29 cellular contexts compared by ENCODE assay signal in genomic region chr12:104421343-104421742, GRCh38. TPM values are rescaled to one million over a fixed set of nuclear protein-coding genes. Genes with fewer than 3 reads are reported as not detected.
DNase-seq lines count a peak whose midpoint lies in the region; ATAC-seq, FAIRE-seq and TF ChIP-seq lines count a peak whose summit lies in the region.
"Had no signal": no experiment of that assay in that cellular context is flagged by ENCODE, and none has a peak within 500 bp of the region (broad histone marks: within the 10 kb centered on the region; RNA-seq: fewer than 3 reads in every experiment).

No MANE protein-coding gene starts in this region.

- no peak for TF ChIP-seq EP300 in sigmoid colon (IDR thresholded peaks at IDR 0.05)
- TF ChIP-seq EP300 in upper lobe of left lung (IDR thresholded peaks at IDR 0.05), result no peak

- ATAC-seq in PC-3, result no peak
- no peak for ATAC-seq in upper lobe of left lung (ENCODE audit: low FRiP score in 2 of 2)
- ATAC-seq: A549, GM12878, Panc1 had no signal

- no peaks in the 10 kb centered on the region for H3K79me2 ChIP-seq in PC-3 (ENCODE audit: low read length)

- intact Hi-C loops in PC-3 (cut with micrococcal nuclease) (no loop called here), sigmoid colon (cut with DNase I) (no loop called here)

- TF ChIP-seq CTCF in PC-3 (conservative IDR thresholded peaks at IDR 0.05; ENCODE audit: low read depth, low read length), result no peak
- no peak for TF ChIP-seq CTCF in sigmoid colon (IDR thresholded peaks at IDR 0.05)
- TF ChIP-seq CTCF in upper lobe of left lung (IDR thresholded peaks at IDR 0.05), result no peak

- no peaks in the 10 kb centered on the region for H3K36me3 Mint-ChIP-seq in activated naive CD8-positive, alpha-beta T cell

- H3K4me3 Mint-ChIP-seq in activated naive CD8-positive, alpha-beta T cell, result peak overlapping the region; percentile 38
- H3K4me3 Mint-ChIP-seq: CD4-positive, alpha-beta T cell had no signal

- H3K9me3 Mint-ChIP-seq in activated naive CD8-positive, alpha-beta T cell (ENCODE audit: low read depth), result no peaks in the 10 kb centered on the region
- H3K9me3 Mint-ChIP-seq: CD4-positive, alpha-beta T cell had no signal

- no peaks in the 10 kb centered on the region for H3K9me2 ChIP-seq in PC-3 (replicated peaks; ENCODE audit: low read length)

- H3K4me3 ChIP-seq in PC-3 (ENCODE audit: low read length) (no peak overlapping the region), sigmoid colon (no peak overlapping the region), upper lobe of left lung (no peak overlapping the region)
- H3K4me3 ChIP-seq: A549; BLaER1 treated with 17β-estradiol and CSF1 and Interleukin-3, amounts not matched to agents 10 nM and 100 nM; GM12878 had no signal

- H3K27ac Mint-ChIP-seq in activated naive CD8-positive, alpha-beta T cell, result no peak overlapping the region
- H3K27ac Mint-ChIP-seq: CD4-positive, alpha-beta T cell had no signal

- peaks cover 34% of the 10 kb centered on the region for H3K4me1 ChIP-seq in PC-3 (ENCODE audit: insufficient read depth, low read length)
- no peaks in the 10 kb centered on the region for H3K4me1 ChIP-seq in sigmoid colon
- peaks cover 0 to 10% (median 0%) of the 10 kb centered on the region in 4 donors for H3K4me1 ChIP-seq in upper lobe of left lung
- H3K4me1 ChIP-seq: A549, Caco-2 had no signal

- peaks cover 8% of the 10 kb centered on the region for H3K4me1 Mint-ChIP-seq in activated naive CD8-positive, alpha-beta T cell (ENCODE audit: low read depth)

- H3K9ac ChIP-seq in PC-3 (ENCODE audit: low read length), result no peak overlapping the region
- H3K9ac ChIP-seq: BLaER1 treated with 17β-estradiol and CSF1 and Interleukin-3, amounts not matched to agents 10 nM and 100 nM had no signal

- H3K36me3 ChIP-seq in PC-3 (ENCODE audit: low read depth, low read length) (no peaks in the 10 kb centered on the region), sigmoid colon (no peaks in the 10 kb centered on the region), upper lobe of left lung (no peaks in the 10 kb centered on the region)
- H3K36me3 ChIP-seq: BLaER1 treated with 17β-estradiol and CSF1 and Interleukin-3, amounts not matched to agents 10 nM and 100 nM had no signal

- H3K9me3 ChIP-seq in PC-3 (ENCODE audit: low read length) (no peaks in the 10 kb centered on the region), sigmoid colon (no peaks in the 10 kb centered on the region), upper lobe of left lung (no peaks in the 10 kb centered on the region)
- H3K9me3 ChIP-seq: A549, Caco-2 had no signal

- TF ChIP-seq POLR2A in GM12892 (IDR thresholded peaks at IDR 0.05; ENCODE audit: low read depth, low read length) (no peak), sigmoid colon (IDR thresholded peaks at IDR 0.05) (no peak), upper lobe of left lung (IDR thresholded peaks at IDR 0.05) (no peak)

- DNase-seq in GM12892 (ENCODE audit: insufficient read length) (no peak), PC-3 (no peak), sigmoid colon (peak; percentile 0), upper lobe of left lung (no peak), NCI-H510A (lab: John Stamatoyannopoulos, UW) (no peak), anterior cingulate cortex (lab: John Stamatoyannopoulos, UW) (no peak)
- DNase-seq: AML-193; Caco-2; CD4-positive, alpha-beta T cell; DMS 273 treated with DMSO at 0.1 percent for 48 hours; DMS79; EL; GDM1; Kasumi-1; MV-4-11; NCI-H1105; NCI-H146; NCI-H1930; NCI-H2107; NCI-H446; NCI-H526 treated with DMSO at 0.1 percent for 48 hours; SHP77 had no signal

- H3K4me2 ChIP-seq in PC-3 (ENCODE audit: low read length), result peak overlapping the region; percentile 36
- H3K4me2 ChIP-seq: A549; BLaER1 treated with 17β-estradiol and CSF1 and Interleukin-3, amounts not matched to agents 10 nM and 100 nM had no signal

- H3K27me3 Mint-ChIP-seq in activated naive CD8-positive, alpha-beta T cell, result no peaks in the 10 kb centered on the region
- H3K27me3 Mint-ChIP-seq: CD4-positive, alpha-beta T cell had no signal

- no peak overlapping the region for H2AFZ ChIP-seq in PC-3 (ENCODE audit: low read length)

- CTCF ChIA-PET in PC-3 (lab: Charles Lee), result interaction anchor here (1.1 kb wide), 1 partner anchor 39 kb away, joined by 3 read pairs; no protein-coding TSS in a partner anchor

- 76 to 82% methylated on average over 2 of the region's 2 CpGs for WGBS in sigmoid colon, 2 donors
- 87 to 91% methylated on average over 2 of the region's 2 CpGs for WGBS in upper lobe of left lung, 2 donors

- no TSS peak for BruUV-seq in PC-3 (replicated peaks; lab: Mats Ljungman, UMichigan)

- FAIRE-seq in GM12892 (lab: Jason Lieb, UNC), result peak; percentile 63
- FAIRE-seq: A549, GM12878, GM19239 had no signal

- no peaks in the 10 kb centered on the region for H4K20me1 ChIP-seq in PC-3 (ENCODE audit: low read length)
- H4K20me1 ChIP-seq: BLaER1 treated with 17β-estradiol and CSF1 and Interleukin-3, amounts not matched to agents 10 nM and 100 nM had no signal

- H3F3A ChIP-seq in PC-3 (ENCODE audit: low read length, unreplicated experiment), result no peaks in the 10 kb centered on the region

- H3K27ac ChIP-seq in PC-3 (ENCODE audit: low read length) (peak overlapping the region; percentile 7; the same call in 1 of the 2 replicates), sigmoid colon (no peak overlapping the region), upper lobe of left lung (no peak overlapping the region)
- H3K27ac ChIP-seq: A549; BLaER1 treated with 17β-estradiol and CSF1 and Interleukin-3, amounts not matched to agents 10 nM and 100 nM; RWPE1 had no signal

- H3K27me3 ChIP-seq in PC-3 (ENCODE audit: low read length) (no peaks in the 10 kb centered on the region), sigmoid colon (no peaks in the 10 kb centered on the region), upper lobe of left lung (no peaks in the 10 kb centered on the region)
- H3K27me3 ChIP-seq: BLaER1 treated with 17β-estradiol and CSF1 and Interleukin-3, amounts not matched to agents 10 nM and 100 nM had no signal

- POLR2A ChIA-PET in PC-3 (lab: Charles Lee; ENCODE audit: unreplicated experiment), result no interaction called here

RNA-seq across cellular contexts. Expression of gene CHST11, which starts 35.4 kb away (rescaled TPM):
- polyA plus RNA-seq in GM12892 (2012; ENCODE audit: missing spikeins), result 13.1 TPM
- total RNA-seq in PC-3 (2014; rRNA removed), result 53.5 and 56.7 TPM in 2 replicates
- total RNA-seq in sigmoid colon, result 10 to 100 TPM in 2 of 4 donors, 1 to 10 TPM in 2; 9.9 to 22.8 (median 13.6) TPM
- polyA plus RNA-seq in sigmoid colon, result 10 to 100 TPM in 1 of 3 donors, 1 to 10 TPM in 1, under 1 TPM in 1; 0.60 to 10.2 (median 2.1) TPM
- 100 to 1,000 TPM in 1 of 6 donors, 10 to 100 TPM in 5; 40.4 to 234 (median 58.4) TPM for total RNA-seq in upper lobe of left lung
